In genomic region chr2:69013837-69014796, GRCh38 we compare ENCODE assay signal across 8 cellular contexts. TPM values are rescaled to one million over a fixed set of nuclear protein-coding genes. Genes with fewer than 3 reads are reported as not detected.
DNase-seq lines count a peak whose midpoint lies in the region; ATAC-seq lines count a peak whose summit lies in the region.

No MANE protein-coding gene starts in this region.

- H3K9me3 Mint-ChIP-seq in activated T-helper 17 cell treated with anti-CD3 and anti-CD28 coated beads, Interleukin-2, amount 50 U/mL, for 72 hours, result no peaks in the 10 kb centered on the region

- H3K4me1 Mint-ChIP-seq in activated T-helper 17 cell treated with anti-CD3 and anti-CD28 coated beads, Interleukin-2, amount 50 U/mL, for 72 hours, result peaks cover 11% of the 10 kb centered on the region

- peaks cover 6% of the 10 kb centered on the region; the same call in 1 of the 2 replicates for H3K4me1 ChIP-seq in iPS-20b (ENCODE audit: insufficient read depth, low read length)

- H3K36me3 ChIP-seq in iPS-20b (ENCODE audit: insufficient read depth, low read depth, low read length), result no peaks in the 10 kb centered on the region

- peak overlapping the region; percentile 86; the same call in 1 of the 2 replicates for H3K9ac ChIP-seq in iPS-20b (ENCODE audit: low read depth, low read length)

- H3K27ac Mint-ChIP-seq in activated T-helper 17 cell treated with anti-CD3 and anti-CD28 coated beads, Interleukin-2, amount 50 U/mL, for 72 hours, result no peak overlapping the region

- H3K4me3 ChIP-seq in iPS-20b (ENCODE audit: low read length), result peak overlapping the region; percentile 90

- no peaks in the 10 kb centered on the region for H3K36me3 Mint-ChIP-seq in activated T-helper 17 cell treated with anti-CD3 and anti-CD28 coated beads, Interleukin-2, amount 50 U/mL, for 72 hours (ENCODE audit: low read depth)

- DNase-seq in stimulated activated CD4-positive, alpha-beta T cell treated with anti-CD3 and anti-CD28 coated beads, Interleukin-12 subunit alpha, Interleukin-12 subunit beta, amount 100 ng/mL, for 48 hours (ENCODE audit: low read depth in 2 of 3, low spot score in 1 of 3), result peak in 2 of 3 donors; percentile 3 to 6
- DNase-seq in stimulated activated CD4-positive, alpha-beta T cell treated with anti-CD3 and anti-CD28 coated beads, Interleukin-2, amount 100 ng/mL, for 48 hours, result no peak
- peak; percentile 36 for DNase-seq in stimulated activated CD8-positive, alpha-beta memory T cell treated with anti-CD3 and anti-CD28 coated beads, Interleukin-4, amount 100 ng/mL, for 48 hours
- DNase-seq in NCI-H146 treated with DMSO at 0.1 percent for 48 hours (lab: John Stamatoyannopoulos, UW; ENCODE audit: unreplicated experiment), result no peak

- no peaks in the 10 kb centered on the region for H3K9me3 ChIP-seq in iPS-20b (ENCODE audit: insufficient read depth, low read depth, low read length)

- H3K27ac ChIP-seq in iPS-20b (ENCODE audit: low read length), result no peak overlapping the region

- peaks cover 56% of the 10 kb centered on the region for H3K27me3 Mint-ChIP-seq in activated T-helper 17 cell treated with anti-CD3 and anti-CD28 coated beads, Interleukin-2, amount 50 U/mL, for 72 hours

- ATAC-seq in activated T-helper 17 cell treated with anti-CD3 and anti-CD28 coated beads, Interleukin-2, amount 50 U/mL, for 72 hours (replicated peaks), result peak; percentile 60
- no peak for ATAC-seq in HG03432 (IDR thresholded peaks at IDR 0.05; ENCODE audit: unreplicated experiment)
- no peak for ATAC-seq in HG03175 (IDR thresholded peaks at IDR 0.05; ENCODE audit: unreplicated experiment)

- H3K27me3 ChIP-seq in iPS-20b (ENCODE audit: insufficient read depth, low read length), result peaks cover 18% of the 10 kb centered on the region

- H3K4me3 Mint-ChIP-seq in activated T-helper 17 cell treated with anti-CD3 and anti-CD28 coated beads, Interleukin-2, amount 50 U/mL, for 72 hours, result peak overlapping the region; percentile 78

RNA-seq across cellular contexts. Expression of gene ANTXR1, which starts 1.1 kb away (rescaled TPM):
- total RNA-seq in activated T-helper 17 cell treated with anti-CD3 and anti-CD28 coated beads, Interleukin-2, amount 50 U/mL, for 72 hours, result under 1 TPM in 1 of 2 donors, not detected in 1; 0.11 TPM

RNA-seq across cellular contexts. Expression of gene GKN1, which starts 39.7 kb away (rescaled TPM):
- total RNA-seq in activated T-helper 17 cell treated with anti-CD3 and anti-CD28 coated beads, Interleukin-2, amount 50 U/mL, for 72 hours, result not detected

Comparison
In these comparisons a context has a peak if more than half of its experiments do, and no peak if none do; other contexts are left out.
1. DNase-seq: peak in stimulated activated CD4-positive, alpha-beta T cell treated with anti-CD3 and anti-CD28 coated beads, Interleukin-12 subunit alpha, Interleukin-12 subunit beta, amount 100 ng/mL, for 48 hours (2 of 3) and stimulated activated CD8-positive, alpha-beta memory T cell treated with anti-CD3 and anti-CD28 coated beads, Interleukin-4, amount 100 ng/mL, for 48 hours (single experiment); none in stimulated activated CD4-positive, alpha-beta T cell treated with anti-CD3 and anti-CD28 coated beads, Interleukin-2, amount 100 ng/mL, for 48 hours (0 of 2) and NCI-H146 treated with DMSO at 0.1 percent for 48 hours (single experiment).